7 cellular contexts compared by ENCODE assay signal in genomic region chr1:145768004-145768403, GRCh38. TPM values are rescaled to one million over a fixed set of nuclear protein-coding genes. Genes with fewer than 3 reads are reported as not detected.
"Had no signal": no experiment of that assay in that cellular context is flagged by ENCODE, and none has a peak within 500 bp of the region (broad histone marks: within the 10 kb centered on the region; RNA-seq: fewer than 3 reads in every experiment).

No MANE protein-coding gene starts in this region.

RNA-seq across cellular contexts. Expression of gene CD160, which starts 48.7 kb away (rescaled TPM):
- total RNA-seq: HT1080, LHCN-M2, MCF 10A, OCI-LY7, PC-3, RPMI7951, SJCRH30 had no signal
